ENCODE assay signal across 9 cellular contexts in genomic region chr1:160416369-160416768, GRCh38. TPM values are rescaled to one million over a fixed set of nuclear protein-coding genes. Genes with fewer than 3 reads are reported as not detected.
DNase-seq lines count a peak whose midpoint lies in the region; ATAC-seq and TF ChIP-seq lines count a peak whose summit lies in the region.
"Had no signal": no experiment of that assay in that cellular context is flagged by ENCODE, and none has a peak within 500 bp of the region (broad histone marks: within the 10 kb centered on the region; RNA-seq: fewer than 3 reads in every experiment).

No MANE protein-coding gene starts in this region.

- peaks cover 13% of the 10 kb centered on the region for H3K36me3 Mint-ChIP-seq in neural crest cell (ENCODE audit: low read depth)
- H3K36me3 Mint-ChIP-seq: T-cell had no signal

- H3K27ac ChIP-seq in body of pancreas = no peak overlapping the region

- H3K4me3 ChIP-seq in LNCaP clone FGC (ENCODE audit: low read depth, low read length) = no peak overlapping the region
- H3K4me3 ChIP-seq in body of pancreas = no peak overlapping the region

- intact Hi-C loops in body of pancreas (cut with DNase I) = no loop called here

- no peaks in the 10 kb centered on the region for H3K4me1 ChIP-seq in body of pancreas

- peak; percentile 50 for ATAC-seq in body of pancreas
- ATAC-seq in HG03095 (IDR thresholded peaks at IDR 0.05; ENCODE audit: unreplicated experiment) = no peak
- ATAC-seq: T-cell had no signal

- WGBS in body of pancreas, 2 donors = 62 to 68% methylated on average over 4 of the region's 4 CpGs

- H3K27me3 ChIP-seq in body of pancreas = no peaks in the 10 kb centered on the region

- H3K36me3 ChIP-seq in body of pancreas (replicated peaks in 1 of 2; ENCODE audit: insufficient read depth in 1 of 2, low read depth in 2 of 2) = no peaks in the 10 kb centered on the region

- DNase-seq in NCI-H2196 (lab: John Stamatoyannopoulos, UW; ENCODE audit: unreplicated experiment) (peak; percentile 37), NCI-H2196 treated with DMSO at 0.1 percent for 48 hours (lab: John Stamatoyannopoulos, UW; ENCODE audit: unreplicated experiment) (no peak), LNCaP clone FGC (ENCODE audit: low read depth) (peak; percentile 6), body of pancreas (peak in 1 of 4 donors; percentile 22), neural crest cell (ENCODE audit: low read depth, low spot score) (no peak)
- no peak for DNase-seq in activated T-cell treated with anti-CD3 and anti-CD28 coated beads, Interleukin-2, amount 50 U/mL, for 48 hours
- no peak for DNase-seq in stimulated activated CD4-positive, alpha-beta T cell treated with anti-CD3 and anti-CD28 coated beads, Interleukin-4, amount 100 ng/mL, for 4 hours

- no peaks in the 10 kb centered on the region for H3K9me3 Mint-ChIP-seq in neural crest cell
- H3K9me3 Mint-ChIP-seq: T-cell had no signal

- H3K27ac Mint-ChIP-seq in neural crest cell (ENCODE audit: unreplicated experiment) = peak overlapping the region; percentile 9
- H3K27ac Mint-ChIP-seq: T-cell had no signal

- TF ChIP-seq CTCF in LNCaP clone FGC (IDR thresholded peaks at IDR 0.05; ENCODE audit: control insufficient read depth, extremely low read depth, insufficient read depth) (peak; percentile 59), body of pancreas (IDR thresholded peaks at IDR 0.05) (peak in 3 of 7 experiments; percentile 26 to 31 (median 28)), neural crest cell (conservative IDR thresholded peaks at IDR 0.05) (peak; percentile 42)

- H3K27me3 Mint-ChIP-seq in neural crest cell (ENCODE audit: low read depth) = no peaks in the 10 kb centered on the region

- no peaks in the 10 kb centered on the region for H3K9me3 ChIP-seq in body of pancreas

- H3K4me3 Mint-ChIP-seq in neural crest cell = no peak overlapping the region
- H3K4me3 Mint-ChIP-seq: T-cell had no signal

- TF ChIP-seq POLR2A in body of pancreas (IDR thresholded peaks at IDR 0.05) = no peak

- peaks cover 36% of the 10 kb centered on the region for H3K4me1 Mint-ChIP-seq in neural crest cell
- H3K4me1 Mint-ChIP-seq: T-cell had no signal

RNA-seq across cellular contexts. Expression of gene VANGL2, which starts 16.0 kb away (rescaled TPM):
- total RNA-seq in body of pancreas (1 to 10 TPM; 3.6 to 7.8 TPM), neural crest cell (106 and 109 TPM in 2 replicates)

RNA-seq across cellular contexts. Expression of gene NHLH1, which starts 49.5 kb away (rescaled TPM):
- total RNA-seq in body of pancreas = not detected
- 10.0 and 10.6 TPM in 2 replicates for total RNA-seq in neural crest cell

Comparison
In these comparisons a context has a peak if more than half of its experiments do, and no peak if none do; other contexts are left out.
1. DNase-seq: peak in NCI-H2196 (single experiment) and LNCaP clone FGC (single experiment); none in NCI-H2196 treated with DMSO at 0.1 percent for 48 hours (single experiment), neural crest cell (single experiment), activated T-cell treated with anti-CD3 and anti-CD28 coated beads, Interleukin-2, amount 50 U/mL, for 48 hours (0 of 2) and stimulated activated CD4-positive, alpha-beta T cell treated with anti-CD3 and anti-CD28 coated beads, Interleukin-4, amount 100 ng/mL, for 4 hours (0 of 2).
2. RNA of gene VANGL2, which starts 16.0 kb away (total RNA-seq): 106 to 109 TPM in neural crest cell; 3.6 to 7.8 TPM in body of pancreas; every median in the first group is over 10 times any median in the second.
3. RNA of gene NHLH1, which starts 49.5 kb away (total RNA-seq): 10.0 to 10.6 TPM in neural crest cell; not detected in body of pancreas; every median in the first group is over 10 times any median in the second.